Comparison of ENCODE assay signal across 8 cellular contexts in the genomic region with DNA sequence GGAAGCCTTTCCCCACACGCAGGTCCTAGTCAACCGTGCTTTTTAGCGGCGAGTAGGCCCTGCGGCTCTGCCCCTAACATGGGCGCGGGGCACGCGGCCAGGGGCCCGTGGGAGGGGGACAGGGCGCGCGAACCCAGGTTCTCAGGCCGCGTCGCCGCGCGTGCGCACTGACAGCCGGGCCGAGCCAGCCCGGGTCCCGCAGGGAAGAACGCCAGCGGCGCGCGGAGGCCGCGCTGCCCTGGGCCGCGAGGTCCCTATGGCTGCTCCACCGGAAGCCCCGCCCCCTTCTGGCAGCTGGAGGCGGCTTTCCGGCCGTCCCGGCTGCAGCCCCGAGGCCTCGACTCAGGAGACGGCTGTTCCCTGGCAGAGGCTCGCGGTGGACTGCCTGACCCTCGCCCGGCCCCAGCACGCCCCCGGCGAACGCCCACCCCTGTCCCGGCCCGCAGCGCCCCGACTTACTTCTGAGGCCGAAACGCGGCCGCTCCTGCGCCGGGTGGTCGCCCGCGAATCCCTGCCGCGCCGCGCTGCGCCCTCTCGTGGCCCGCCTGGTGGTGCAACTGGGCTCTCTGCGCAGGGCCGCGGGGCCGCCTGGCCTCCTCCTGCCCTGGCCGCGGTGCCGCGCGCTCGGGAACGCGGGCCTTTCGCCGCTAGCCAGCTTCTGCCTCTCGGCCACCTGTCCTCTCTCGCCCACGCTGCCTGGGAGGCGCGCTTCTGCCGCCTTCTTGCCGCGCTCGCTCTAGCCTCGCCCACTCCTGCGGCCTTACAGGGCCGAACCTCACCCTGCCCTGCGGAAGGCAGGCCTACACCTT. TPM values are rescaled to one million over a fixed set of nuclear protein-coding genes. Genes with fewer than 3 reads are reported as not detected.
DNase-seq lines count a peak whose midpoint lies in the region; ATAC-seq, FAIRE-seq and TF ChIP-seq lines count a peak whose summit lies in the region.

No MANE protein-coding gene starts in this region.

- CTCF ChIA-PET in HepG2 (lab: Yijun Ruan, JAX; ENCODE audit: low intra/inter-chr PET ratio, low total read pairs): interaction anchor here (1.1 to 3.0 kb wide), 2 partner anchors 13 to 20 kb away, joined by 6 to 44 read pairs; no protein-coding TSS in a partner anchor

- peak overlapping the region; percentile 86 to 94 (median 91) for H3K4me3 Mint-ChIP-seq in CD4-positive, CD25-positive, alpha-beta regulatory T cell

- H2AFZ ChIP-seq in HepG2 (ENCODE audit: low read length): peak overlapping the region; percentile 71

- H3K36me3 ChIP-seq in CD4-positive, CD25-positive, alpha-beta regulatory T cell (ENCODE audit: control insufficient read depth, insufficient read depth, low read length): no peaks in the 10 kb centered on the region
- H3K36me3 ChIP-seq in HepG2 (replicated peaks in 1 of 2; ENCODE audit: control insufficient read depth in 1 of 2, insufficient read depth in 2 of 2, low read length in 2 of 2): no peaks in the 10 kb centered on the region

- no peak for FAIRE-seq in HepG2 (lab: Jason Lieb, UNC)

- DNase-seq in CD4-positive, CD25-positive, alpha-beta regulatory T cell: peak; percentile 74 to 94 (median 75)
- DNase-seq in NCI-H526 (lab: John Stamatoyannopoulos, UW) (peak; percentile 71 to 96), cortex of kidney (lab: John Stamatoyannopoulos, UW) (peak; percentile 18), HepG2 (ENCODE audit: low spot score) (peak; percentile 80)
- peak; percentile 72 for DNase-seq in activated CD4-positive, alpha-beta T cell treated with anti-CD3 and anti-CD28 coated beads, Interleukin-2, amount 50 U/mL, for 1 hour
- peak; percentile 81 to 90 for DNase-seq in stimulated activated CD4-positive, alpha-beta T cell treated with anti-CD3 and anti-CD28 coated beads, Interleukin-2, amount 100 ng/mL, for 48 hours

- no peaks in the 10 kb centered on the region for H3K79me2 ChIP-seq in HepG2 (ENCODE audit: insufficient read depth, low read length)

- POLR2A ChIA-PET in HepG2 (lab: Yijun Ruan, JAX): interaction anchor here (0.6 to 2.7 kb wide), 12 partner anchors 10 to 605 kb away, joined by 3 to 25 read pairs (median 6); a partner anchor contains a TSS

- peaks cover 0 to 5% (median 4%) of the 10 kb centered on the region in 4 donors for H3K4me1 Mint-ChIP-seq in CD4-positive, CD25-positive, alpha-beta regulatory T cell

- no peaks in the 10 kb centered on the region for H3K4me1 ChIP-seq in CD4-positive, CD25-positive, alpha-beta regulatory T cell (ENCODE audit: control insufficient read depth, insufficient read depth, low read length, poor library complexity, severe bottlenecking)
- peaks cover 60% of the 10 kb centered on the region for H3K4me1 ChIP-seq in HepG2 (ENCODE audit: insufficient read depth, low read length)

- no peaks in the 10 kb centered on the region for H3K9me3 ChIP-seq in CD4-positive, CD25-positive, alpha-beta regulatory T cell (ENCODE audit: control insufficient read depth in 2 of 2, low read length in 2 of 2)
- no peaks in the 10 kb centered on the region for H3K9me3 ChIP-seq in HepG2 (ENCODE audit: low read length)

- no peaks in the 10 kb centered on the region for H3K27me3 ChIP-seq in CD4-positive, CD25-positive, alpha-beta regulatory T cell (ENCODE audit: control insufficient read depth, insufficient read depth, low read length)
- H3K27me3 ChIP-seq in HepG2 (ENCODE audit: control insufficient read depth in 1 of 2, insufficient read depth in 2 of 2, low read length in 2 of 2): no peaks in the 10 kb centered on the region

- peak overlapping the region; percentile 76 for H3K4me2 ChIP-seq in HepG2 (ENCODE audit: low read depth, low read length)

- H3K9ac ChIP-seq in HepG2 (ENCODE audit: insufficient read depth, low read depth, low read length): peak overlapping the region; percentile 81

- H3K36me3 Mint-ChIP-seq in CD4-positive, CD25-positive, alpha-beta regulatory T cell: no peaks in the 10 kb centered on the region

- H3K4me3 ChIP-seq in CD4-positive, CD25-positive, alpha-beta regulatory T cell (ENCODE audit: low read depth, low read length): no peak overlapping the region
- H3K4me3 ChIP-seq in HepG2 (replicated peaks in 1 of 3; ENCODE audit: insufficient read depth in 1 of 3, low read depth in 2 of 3, low read length in 3 of 3): peak overlapping the region; percentile 63 to 69 (median 67); a peak in 5 of 6 replicates

- ATAC-seq in CD4-positive, CD25-positive, alpha-beta regulatory T cell (ENCODE audit: low read depth in 2 of 2): peak; percentile 84 to 88
- peak; percentile 91 for ATAC-seq in GM19372 (IDR thresholded peaks at IDR 0.05; ENCODE audit: low read depth, unreplicated experiment)
- peak; percentile 90 for ATAC-seq in HG03520 (IDR thresholded peaks at IDR 0.05; ENCODE audit: unreplicated experiment)
- ATAC-seq in HepG2: peak; percentile 94

- BruUV-seq in HepG2 (replicated peaks; lab: Mats Ljungman, UMichigan): no TSS peak

- TF ChIP-seq RAD21 in HepG2 (CRISPR knock-in tag; IDR thresholded peaks at IDR 0.05): peak; percentile 88

- peak overlapping the region; percentile 65 for H3K27ac ChIP-seq in CD4-positive, CD25-positive, alpha-beta regulatory T cell (ENCODE audit: insufficient read depth, low read length, poor library complexity, severe bottlenecking)
- H3K27ac ChIP-seq in HepG2 (ENCODE audit: extremely low read length, insufficient read depth, low read length): peak overlapping the region; percentile 92

- TF ChIP-seq EP300 in HepG2 (IDR thresholded peaks at IDR 0.05; ENCODE audit: low read depth in 2 of 2, low read length in 2 of 2) (no peak), HepG2 (CRISPR knock-in tag; IDR thresholded peaks at IDR 0.05; ENCODE audit: borderline replicate concordance) (no peak)

- TF ChIP-seq CTCF in HepG2 (CRISPR knock-in tag; IDR thresholded peaks at IDR 0.05): peak; percentile 86

- peak; percentile 72 to 75; a peak in 3 of 4 replicates for TF ChIP-seq POLR2A in HepG2 (IDR thresholded peaks at IDR 0.05; ENCODE audit: insufficient read depth in 1 of 2, low read depth in 2 of 2, low read length in 2 of 2)

- H3K27me3 Mint-ChIP-seq in CD4-positive, CD25-positive, alpha-beta regulatory T cell: peaks cover 15% of the 10 kb centered on the region

- no peaks in the 10 kb centered on the region for H4K20me1 ChIP-seq in HepG2 (ENCODE audit: insufficient read depth, low read length)

- no peaks in the 10 kb centered on the region for H3K9me3 Mint-ChIP-seq in CD4-positive, CD25-positive, alpha-beta regulatory T cell

- in situ Hi-C loops in HepG2 (cut with HindIII; ENCODE audit: extremely low pct_ligation_motif_present, low pct_unique_long_range_greater_than_20kb): no loop called here

- intact Hi-C loops in HepG2 (cut with micrococcal nuclease; ENCODE audit: unreplicated experiment): loop anchor here (1.0 to 5.0 kb wide), 2 partner anchors 13 to 82 kb away; a partner anchor contains a TSS

- WGBS in HepG2 (ENCODE audit: low lambda C conversion rate): 3% methylated on average over 30 of the region's 97 CpGs

- H3K27ac Mint-ChIP-seq in CD4-positive, CD25-positive, alpha-beta regulatory T cell: peak overlapping the region; percentile 49 to 96 (median 90)

RNA-seq across cellular contexts. Expression of a gene that starts 16.6 kb away (rescaled TPM):
- not detected for total RNA-seq in CD4-positive, CD25-positive, alpha-beta regulatory T cell
- polyA plus RNA-seq in CD4-positive, CD25-positive, alpha-beta regulatory T cell: not detected
- 0.09 and 0.13 TPM in 2 replicates for total RNA-seq in HepG2 (2016; rRNA removed; fragmentation: Illumina TruSeq; extraction: Trizol)
- not detected in 2 replicates for total RNA-seq in HepG2 (2016; cell fraction: cytosol; rRNA removed; fragmentation: Illumina TruSeq; extraction: Trizol; ENCODE audit: low read depth)
- 0.19 and 0.26 TPM in 2 replicates for total RNA-seq in HepG2 (2016; cell fraction: insoluble cytoplasmic fraction; rRNA removed; fragmentation: Illumina TruSeq; extraction: Trizol)
- 0.40 and 0.45 TPM in 2 replicates for total RNA-seq in HepG2 (2016; cell fraction: membrane; rRNA removed; fragmentation: Illumina TruSeq; extraction: Trizol)
- total RNA-seq in HepG2 (2016; cell fraction: nucleus; rRNA removed; fragmentation: Illumina TruSeq; extraction: Trizol): not detected in 2 replicates
- 2.1 and 2.9 TPM in 2 replicates for polyA plus RNA-seq in HepG2 (2011; rRNA removed)
- 1.8 and 2.0 TPM in 2 replicates for polyA plus RNA-seq in HepG2 (2011; cell fraction: cytosol; rRNA removed)
- 0.63 and 1.2 TPM in 2 replicates for polyA plus RNA-seq in HepG2 (2011; cell fraction: nucleus; rRNA removed)
- 0.72 and 1.4 TPM in 2 replicates for polyA plus RNA-seq in HepG2 (2012)
- polyA plus RNA-seq in HepG2 (2016; cell fraction: cytosol; fragmentation: Illumina TruSeq; extraction: Trizol; ENCODE audit: low read depth): 0.24 and 0.29 TPM in 2 replicates
- polyA plus RNA-seq in HepG2 (2016; cell fraction: insoluble cytoplasmic fraction; fragmentation: Illumina TruSeq; extraction: Trizol; ENCODE audit: low read depth): 0.47 TPM in 2 replicates
- 0.42 and 0.52 TPM in 2 replicates for polyA plus RNA-seq in HepG2 (2016; cell fraction: membrane; fragmentation: Illumina TruSeq; extraction: Trizol; ENCODE audit: low read depth)
- 0.42 TPM in 1 of 2 replicates, not detected in the other for polyA plus RNA-seq in HepG2 (2016; cell fraction: nucleus; fragmentation: Illumina TruSeq; extraction: Trizol; ENCODE audit: insufficient read depth, low read depth)
- polyA minus RNA-seq in HepG2 (2011; rRNA and poly(A)+ RNA removed; ENCODE audit: low replicate concordance): 2.2 TPM in 1 of 2 replicates, not detected in the other
- polyA minus RNA-seq in HepG2 (2011; cell fraction: cytosol; rRNA and poly(A)+ RNA removed): 0.59 and 0.62 TPM in 2 replicates
- 0.39 and 0.50 TPM in 2 replicates for polyA minus RNA-seq in HepG2 (2011; cell fraction: nucleus; rRNA and poly(A)+ RNA removed)

RNA-seq across cellular contexts. Expression of a gene that starts 23.4 kb away (rescaled TPM):
- total RNA-seq in CD4-positive, CD25-positive, alpha-beta regulatory T cell: 13.6 TPM
- polyA plus RNA-seq in CD4-positive, CD25-positive, alpha-beta regulatory T cell: 10 to 100 TPM in 3 of 4 donors, 1 to 10 TPM in 1; 5.2 to 11.9 (median 10.6) TPM
- total RNA-seq in HepG2 (2016; rRNA removed; fragmentation: Illumina TruSeq; extraction: Trizol): 11.7 and 12.3 TPM in 2 replicates
- 1.5 and 2.2 TPM in 2 replicates for total RNA-seq in HepG2 (2016; cell fraction: cytosol; rRNA removed; fragmentation: Illumina TruSeq; extraction: Trizol; ENCODE audit: low read depth)
- 10.3 and 11.9 TPM in 2 replicates for total RNA-seq in HepG2 (2016; cell fraction: insoluble cytoplasmic fraction; rRNA removed; fragmentation: Illumina TruSeq; extraction: Trizol)
- 4.5 and 4.8 TPM in 2 replicates for total RNA-seq in HepG2 (2016; cell fraction: membrane; rRNA removed; fragmentation: Illumina TruSeq; extraction: Trizol)
- total RNA-seq in HepG2 (2016; cell fraction: nucleus; rRNA removed; fragmentation: Illumina TruSeq; extraction: Trizol): 14.0 and 14.6 TPM in 2 replicates
- polyA plus RNA-seq in HepG2 (2011; rRNA removed): 7.9 and 8.5 TPM in 2 replicates
- 6.1 and 8.3 TPM in 2 replicates for polyA plus RNA-seq in HepG2 (2011; cell fraction: cytosol; rRNA removed)
- 12.9 and 14.6 TPM in 2 replicates for polyA plus RNA-seq in HepG2 (2011; cell fraction: nucleus; rRNA removed)
- polyA plus RNA-seq in HepG2 (2012): 6.0 and 7.1 TPM in 2 replicates
- polyA plus RNA-seq in HepG2 (2016; cell fraction: cytosol; fragmentation: Illumina TruSeq; extraction: Trizol; ENCODE audit: low read depth): 0.45 and 0.71 TPM in 2 replicates
- polyA plus RNA-seq in HepG2 (2016; cell fraction: insoluble cytoplasmic fraction; fragmentation: Illumina TruSeq; extraction: Trizol; ENCODE audit: low read depth): 6.7 and 7.3 TPM in 2 replicates
- 1.6 and 1.7 TPM in 2 replicates for polyA plus RNA-seq in HepG2 (2016; cell fraction: membrane; fragmentation: Illumina TruSeq; extraction: Trizol; ENCODE audit: low read depth)
- 8.3 and 8.6 TPM in 2 replicates for polyA plus RNA-seq in HepG2 (2016; cell fraction: nucleus; fragmentation: Illumina TruSeq; extraction: Trizol; ENCODE audit: insufficient read depth, low read depth)
- 14.5 and 27.4 TPM in 2 replicates for polyA minus RNA-seq in HepG2 (2011; rRNA and poly(A)+ RNA removed; ENCODE audit: low replicate concordance)
- polyA minus RNA-seq in HepG2 (2011; cell fraction: cytosol; rRNA and poly(A)+ RNA removed): 9.3 and 9.7 TPM in 2 replicates
- polyA minus RNA-seq in HepG2 (2011; cell fraction: nucleus; rRNA and poly(A)+ RNA removed): 32.3 and 32.4 TPM in 2 replicates

Comparison
In these comparisons a context has a peak if more than half of its experiments do, and no peak if none do; other contexts are left out.
1. DNase-seq: peak in every context shown above with its lines; median percentile 86 in stimulated activated CD4-positive, alpha-beta T cell treated with anti-CD3 and anti-CD28 coated beads, Interleukin-2, amount 100 ng/mL, for 48 hours; 84 in NCI-H526; 80 in HepG2; 75 in CD4-positive, CD25-positive, alpha-beta regulatory T cell; 72 in activated CD4-positive, alpha-beta T cell treated with anti-CD3 and anti-CD28 coated beads, Interleukin-2, amount 50 U/mL, for 1 hour; 18 in cortex of kidney.